8 cellular contexts compared by ENCODE assay signal in the genomic region with DNA sequence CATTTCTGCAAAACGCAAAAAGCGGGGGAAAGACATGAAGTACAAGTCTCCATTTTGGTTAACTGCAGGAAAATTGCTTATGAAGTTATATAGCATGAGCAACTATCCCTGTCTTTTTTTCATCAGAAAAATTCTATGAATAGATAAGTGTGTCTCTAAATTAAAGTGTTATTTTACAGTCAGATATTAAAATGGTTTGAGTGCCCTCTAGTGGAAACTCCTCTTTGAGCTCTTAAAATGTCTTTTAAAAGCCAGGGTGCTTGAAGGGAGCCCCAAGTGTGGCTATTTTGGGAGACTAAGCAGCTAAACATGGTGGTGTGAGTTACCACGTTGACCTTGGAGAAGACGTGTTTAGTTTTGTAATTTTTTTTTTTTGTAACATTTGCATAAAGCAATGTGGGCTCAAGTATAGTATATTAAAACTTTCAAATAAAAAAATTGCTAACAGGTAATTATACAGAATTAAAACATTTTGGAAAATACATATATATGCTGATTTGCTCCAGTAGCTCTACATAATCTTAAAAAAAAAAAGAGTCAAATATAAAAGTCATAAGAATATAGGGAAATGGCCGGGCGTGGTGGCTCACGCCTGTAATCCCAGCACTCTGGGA.
A peak's percentile ranks its signal among the peaks of the same experiment; 100 is the strongest.
DNase-seq lines count a peak whose midpoint lies in the region; FAIRE-seq and TF ChIP-seq lines count a peak whose summit lies in the region.

No MANE protein-coding gene starts in this region.

- H3K4me3 Mint-ChIP-seq in brain: no peak overlapping the region

- 67 to 74% methylated on average over 7 of the region's 7 CpGs for WGBS in GM23248 (ENCODE audit: low coverage in 1 of 2, low lambda C conversion rate in 2 of 2, missing lambda C conversion rate in 2 of 2), 2 experiments

- H3K36me3 ChIP-seq in GM23248 (ENCODE audit: low read depth): peaks cover 21% of the 10 kb centered on the region

- DNase-seq in AG09319 (ENCODE audit: extremely low read depth, low read depth): peak; percentile 24
- peak; percentile 74 for DNase-seq in GM23248
- DNase-seq in NCI-H2227 treated with DMSO at 0.1 percent for 48 hours (lab: John Stamatoyannopoulos, UW): peak; percentile 32
- DNase-seq in urothelium cell line (ENCODE audit: low spot score): peak; percentile 26
- DNase-seq in stimulated activated CD4-positive, alpha-beta T cell treated with anti-CD3 and anti-CD28 coated beads, Interleukin-4, amount 100 ng/mL, for 24 hours: no peak
- DNase-seq in activated effector memory CD4-positive, alpha-beta T cell treated with anti-CD3 and anti-CD28 coated beads, Interleukin-2, amount 50 U/mL, for 16 hours: no peak

- H3K9me3 ChIP-seq in GM23248 (ENCODE audit: low read depth): no peaks in the 10 kb centered on the region

- H4K20me1 ChIP-seq in GM23248 (ENCODE audit: insufficient read depth): no peaks in the 10 kb centered on the region

- H3K27me3 Mint-ChIP-seq in brain: no peaks in the 10 kb centered on the region

- H3K9ac ChIP-seq in GM23248: no peak overlapping the region

- H2AFZ ChIP-seq in GM23248: no peak overlapping the region

- TF ChIP-seq CTCF in AG09319 (IDR thresholded peaks at IDR 0.05; ENCODE audit: low read depth, low read length): peak; percentile 55
- TF ChIP-seq CTCF in brain (conservative IDR thresholded peaks at IDR 0.05): peak; percentile 77 to 81

- peak overlapping the region in 1 of 5 experiments; percentile 17 for H3K27ac Mint-ChIP-seq in brain

- no peak overlapping the region for H3K4me2 ChIP-seq in GM23248 (ENCODE audit: unreplicated experiment)

- no peak overlapping the region for H3K4me3 ChIP-seq in GM23248

- no peaks in the 10 kb centered on the region for H3K9me2 ChIP-seq in GM23248 (ENCODE audit: insufficient read depth)

- in situ Hi-C loops in GM23248 (cut with MboI): loop anchor here (5.0 to 25.0 kb wide), 2 partner anchors 125 to 530 kb away; no protein-coding TSS in a partner anchor

- no peaks in the 10 kb centered on the region for H3K27me3 ChIP-seq in GM23248 (replicated peaks; ENCODE audit: insufficient read depth)

- H3K79me2 ChIP-seq in GM23248 (ENCODE audit: insufficient read depth): peaks cover 22% of the 10 kb centered on the region

- H3K9me3 Mint-ChIP-seq in brain: no peaks in the 10 kb centered on the region

- no peaks in the 10 kb centered on the region for H3K4me1 ChIP-seq in GM23248 (ENCODE audit: insufficient read depth)

- no peaks in the 10 kb centered on the region for H3K4me1 Mint-ChIP-seq in brain

- H3K36me3 Mint-ChIP-seq in brain: peaks cover 63% of the 10 kb centered on the region

- FAIRE-seq in islet of Langerhans (lab: Jason Lieb, UNC) (peak; percentile 97), urothelium cell line (lab: Jason Lieb, UNC) (no peak)

- 0 out of 2 replicates have a peak, but pooled peaks cover 4% of the 10 kb centered on the region for H3F3A ChIP-seq in GM23248 (ENCODE audit: insufficient read depth)

- no peak overlapping the region for H3K27ac ChIP-seq in GM23248

Comparison
In these comparisons a context has a peak if more than half of its experiments do, and no peak if none do; other contexts are left out.
1. DNase-seq: peak in AG09319 (single experiment), GM23248 (single experiment), NCI-H2227 treated with DMSO at 0.1 percent for 48 hours (single experiment) and urothelium cell line (single experiment); none in stimulated activated CD4-positive, alpha-beta T cell treated with anti-CD3 and anti-CD28 coated beads, Interleukin-4, amount 100 ng/mL, for 24 hours (single experiment) and activated effector memory CD4-positive, alpha-beta T cell treated with anti-CD3 and anti-CD28 coated beads, Interleukin-2, amount 50 U/mL, for 16 hours (single experiment).